Comparison of ENCODE assay signal across 22 cellular contexts in the genomic region with DNA sequence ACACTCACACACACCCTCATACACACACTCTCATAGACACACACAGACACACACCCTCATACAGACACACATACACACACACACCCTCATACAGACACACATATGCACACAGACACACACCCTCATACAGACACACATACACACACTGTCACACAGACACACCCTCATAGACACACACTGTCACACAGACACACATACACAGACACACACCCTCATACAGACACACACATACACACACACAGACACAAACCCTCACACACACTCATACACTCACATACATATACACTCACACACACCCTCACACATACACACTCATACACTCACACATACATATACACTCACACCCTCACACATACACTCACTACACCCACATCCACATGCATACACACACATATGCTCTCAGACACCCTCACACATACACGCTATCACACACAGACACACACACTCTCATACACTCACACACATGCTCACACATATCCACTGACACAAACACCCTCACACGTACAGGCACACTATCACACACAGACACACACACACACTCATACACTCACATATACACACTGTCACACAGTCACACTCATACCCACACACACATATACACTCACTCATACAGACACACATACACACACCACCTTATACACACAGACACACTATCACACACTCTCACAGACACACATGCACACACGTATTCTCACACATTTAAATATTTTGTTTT. TPM values are rescaled to one million over a fixed set of nuclear protein-coding genes. Genes with fewer than 3 reads are reported as not detected.
DNase-seq lines count a peak whose midpoint lies in the region; ATAC-seq, FAIRE-seq and TF ChIP-seq lines count a peak whose summit lies in the region.
"Had no signal": no experiment of that assay in that cellular context is flagged by ENCODE, and none has a peak within 500 bp of the region (broad histone marks: within the 10 kb centered on the region; RNA-seq: fewer than 3 reads in every experiment).

No MANE protein-coding gene starts in this region.

- peak; percentile 100 for FAIRE-seq in HTR-8/SVneo (lab: Jason Lieb, UNC)
- peak; percentile 62 for FAIRE-seq in K562 (lab: Jason Lieb, UNC)

- H3K4me1 Mint-ChIP-seq in natural killer cell treated with Interleukin-12 subunit alpha and Interleukin-12 subunit beta and Interleukin-15 and Interleukin-18, amount 100 ng/mL, for 72 hours (ENCODE audit: low read depth in 2 of 2): no peaks in the 10 kb centered on the region
- no peaks in the 10 kb centered on the region for H3K4me1 Mint-ChIP-seq in activated CD8-positive, alpha-beta memory T cell treated with anti-CD3 and anti-CD28 coated beads, Interleukin-2, amount 10 ng/mL, durations not matched to agents 7 days and 5 days

- WGBS in K562 (ENCODE audit: insufficient coverage, low coverage, missing lambda C conversion rate): 11% methylated on average over 3 of the region's 3 CpGs

- TF ChIP-seq EP300 in K562 (IDR thresholded peaks at IDR 0.05; ENCODE audit: low read length): no peak

- H3K4me2 ChIP-seq in K562 (ENCODE audit: insufficient read depth, low read length): no peak overlapping the region

- peaks cover 25 to 57% of the 10 kb centered on the region in 2 experiments; a peak in 4 of 5 replicates for H3K27me3 ChIP-seq in K562 (ENCODE audit: control insufficient read depth in 2 of 2, insufficient read depth in 2 of 2, low read length in 2 of 2)

- H3K4me1 ChIP-seq in K562 (replicated peaks in 1 of 2; ENCODE audit: control insufficient read depth in 2 of 2, insufficient read depth in 2 of 2, low read length in 2 of 2): peaks cover 0 to 5% of the 10 kb centered on the region in 2 experiments; a peak in 3 of 5 replicates
- H3K4me1 ChIP-seq: SJCRH30 had no signal

- H3K27me3 Mint-ChIP-seq in natural killer cell treated with Interleukin-12 subunit alpha and Interleukin-12 subunit beta and Interleukin-15 and Interleukin-18, amount 100 ng/mL, for 72 hours: no peaks in the 10 kb centered on the region
- no peaks in the 10 kb centered on the region for H3K27me3 Mint-ChIP-seq in activated CD8-positive, alpha-beta memory T cell treated with anti-CD3 and anti-CD28 coated beads, Interleukin-2, amount 10 ng/mL, durations not matched to agents 7 days and 5 days
- H3K27me3 Mint-ChIP-seq: CD4-positive, CD25-positive, alpha-beta regulatory T cell had no signal

- TF ChIP-seq POLR2A in K562 (conservative IDR thresholded peaks at IDR 0.05): no peak

- no peak overlapping the region for H3K9ac ChIP-seq in K562 (ENCODE audit: insufficient read depth in 1 of 2, low read depth in 2 of 2, low read length in 2 of 2)

- no peak for TF ChIP-seq RAD21 in K562 (CRISPR knock-in tag; conservative IDR thresholded peaks at IDR 0.05 in 1 of 2, IDR thresholded peaks at IDR 0.05 in 1 of 2)

- POLR2A ChIA-PET in K562 (lab: Yijun Ruan, JAX): interaction anchor here (1.0 to 1.5 kb wide), 2 partner anchors 10 to 23 kb away, joined by 4 read pairs; no protein-coding TSS in a partner anchor

- no peaks in the 10 kb centered on the region for H3K9me3 ChIP-seq in K562 (replicated peaks; ENCODE audit: control insufficient read depth, insufficient read depth, low read depth, low read length)
- H3K9me3 ChIP-seq: SJCRH30 had no signal

- H3K36me3 Mint-ChIP-seq in natural killer cell treated with Interleukin-12 subunit alpha and Interleukin-12 subunit beta and Interleukin-15 and Interleukin-18, amount 100 ng/mL, for 72 hours: no peaks in the 10 kb centered on the region
- no peaks in the 10 kb centered on the region for H3K36me3 Mint-ChIP-seq in activated CD8-positive, alpha-beta memory T cell treated with anti-CD3 and anti-CD28 coated beads, Interleukin-2, amount 10 ng/mL, durations not matched to agents 7 days and 5 days
- H3K36me3 Mint-ChIP-seq: CD4-positive, CD25-positive, alpha-beta regulatory T cell had no signal

- CTCF ChIA-PET in K562 (lab: Yijun Ruan, JAX; ENCODE audit: low intra/inter-chr PET ratio): no interaction called here
- CTCF ChIA-PET in activated CD8-positive, alpha-beta memory T cell treated with anti-CD3 and anti-CD28 coated beads, Interleukin-2, amount 10 ng/mL, durations not matched to agents 7 days and 5 days (lab: Charles Lee): no interaction called here

- no peaks in the 10 kb centered on the region for H3K36me3 ChIP-seq in K562 (ENCODE audit: control insufficient read depth, insufficient read depth, low read length)
- H3K36me3 ChIP-seq: SJCRH30 had no signal

- intact Hi-C loops in K562 (cut with micrococcal nuclease): no loop called here

- DNase-seq in HTR-8/SVneo (ENCODE audit: insufficient read length, low spot score) (no peak), K562 (ENCODE audit: extremely low read depth in 1 of 4, low spot score in 3 of 4) (no peak), ureter (ENCODE audit: low spot score) (peak; percentile 3), NCI-H2081 treated with DMSO at 0.1 percent for 48 hours (lab: John Stamatoyannopoulos, UW) (no peak), NCI-H526 treated with DMSO at 0.1 percent for 48 hours (lab: John Stamatoyannopoulos, UW) (no peak)
- DNase-seq in natural killer cell treated with Interleukin-12 subunit alpha and Interleukin-12 subunit beta and Interleukin-15 and Interleukin-18, amount 100 ng/mL, for 72 hours (ENCODE audit: low spot score): no peak
- no peak for DNase-seq in activated CD8-positive, alpha-beta memory T cell treated with anti-CD3 and anti-CD28 coated beads, Interleukin-2, amount 10 ng/mL, durations not matched to agents 7 days and 5 days
- DNase-seq: CD4-positive, CD25-positive, alpha-beta regulatory T cell; COR-L47; DMS79; HCEC 1CT; MM.1S; NCI-H1048; NCI-H1417 treated with DMSO at 0.1 percent for 48 hours; NCI-H1930; NCI-H226; NCI-H524; NCI-H82; SJCRH30 had no signal

- H3K4me3 ChIP-seq in K562: no peak overlapping the region
- H3K4me3 ChIP-seq: SJCRH30 had no signal

- no TSS peak for BruUV-seq in K562 (replicated peaks; lab: Mats Ljungman, UMichigan)

- no peaks in the 10 kb centered on the region for H3K9me1 ChIP-seq in K562 (ENCODE audit: control insufficient read depth, insufficient read depth, low read length)

- no peak for TF ChIP-seq CTCF in K562 (IDR thresholded peaks at IDR 0.05 in 2 of 3, conservative IDR thresholded peaks at IDR 0.05 in 1 of 3; ENCODE audit: insufficient read depth in 2 of 3, low read depth in 1 of 3, low read length in 3 of 3)

- H3K9me3 Mint-ChIP-seq in natural killer cell treated with Interleukin-12 subunit alpha and Interleukin-12 subunit beta and Interleukin-15 and Interleukin-18, amount 100 ng/mL, for 72 hours: no peaks in the 10 kb centered on the region
- no peaks in the 10 kb centered on the region for H3K9me3 Mint-ChIP-seq in activated CD8-positive, alpha-beta memory T cell treated with anti-CD3 and anti-CD28 coated beads, Interleukin-2, amount 10 ng/mL, durations not matched to agents 7 days and 5 days (ENCODE audit: low read depth)

- H3K27ac ChIP-seq in K562 (ENCODE audit: extremely low read depth, low read depth, low read length): no peak overlapping the region; the same call in 2 of the 3 replicates
- H3K27ac ChIP-seq: SJCRH30 had no signal

- H2AFZ ChIP-seq in K562 (ENCODE audit: low read depth, low read length): no peak overlapping the region

- no peak overlapping the region for H3K4me3 Mint-ChIP-seq in natural killer cell treated with Interleukin-12 subunit alpha and Interleukin-12 subunit beta and Interleukin-15 and Interleukin-18, amount 100 ng/mL, for 72 hours
- H3K4me3 Mint-ChIP-seq in activated CD8-positive, alpha-beta memory T cell treated with anti-CD3 and anti-CD28 coated beads, Interleukin-2, amount 10 ng/mL, durations not matched to agents 7 days and 5 days: no peak overlapping the region
- H3K4me3 Mint-ChIP-seq: CD4-positive, CD25-positive, alpha-beta regulatory T cell had no signal

- ATAC-seq in K562: no peak
- peak; percentile 41 to 45 for ATAC-seq in natural killer cell treated with Interleukin-12 subunit alpha and Interleukin-12 subunit beta and Interleukin-15 and Interleukin-18, amount 100 ng/mL, for 72 hours
- ATAC-seq in HG03045 (IDR thresholded peaks at IDR 0.05; ENCODE audit: unreplicated experiment): no peak
- ATAC-seq in activated CD8-positive, alpha-beta memory T cell treated with anti-CD3 and anti-CD28 coated beads, Interleukin-2, amount 10 ng/mL, durations not matched to agents 7 days and 5 days: no peak

- in situ Hi-C loops in K562 (cut with MboI): no loop called here

- no peaks in the 10 kb centered on the region for H4K20me1 ChIP-seq in K562 (replicated peaks; ENCODE audit: control insufficient read depth, insufficient read depth, low read length)

- H3K79me2 ChIP-seq in K562 (ENCODE audit: control insufficient read depth, insufficient read depth, low read length): no peaks in the 10 kb centered on the region

- H3K27ac Mint-ChIP-seq in natural killer cell treated with Interleukin-12 subunit alpha and Interleukin-12 subunit beta and Interleukin-15 and Interleukin-18, amount 100 ng/mL, for 72 hours: no peak overlapping the region
- H3K27ac Mint-ChIP-seq in activated CD8-positive, alpha-beta memory T cell treated with anti-CD3 and anti-CD28 coated beads, Interleukin-2, amount 10 ng/mL, durations not matched to agents 7 days and 5 days: no peak overlapping the region
- H3K27ac Mint-ChIP-seq: CD4-positive, CD25-positive, alpha-beta regulatory T cell had no signal

RNA-seq across cellular contexts. Expression of a gene that starts 9.1 kb away (rescaled TPM):
- not detected in 2 replicates for total RNA-seq in K562 (2011; cell fraction: chromatin; rRNA removed; ENCODE audit: low replicate concordance)
- total RNA-seq in K562 (2011; cell fraction: nucleolus; rRNA removed): not detected in 2 replicates
- total RNA-seq in K562 (2011; cell fraction: nucleoplasm; rRNA removed): not detected in 2 replicates
- total RNA-seq in K562 (2014; rRNA removed): not detected in 2 replicates
- not detected in 2 replicates for total RNA-seq in K562 (2014; rRNA removed; fragmentation: Illumina TruSeq; extraction: Trizol)
- total RNA-seq in K562 (2015; rRNA removed; fragmentation: Illumina TruSeq; extraction: Trizol): not detected in 2 replicates
- not detected in 2 replicates for total RNA-seq in K562 (2021)
- not detected in 2 replicates for polyA plus RNA-seq in K562 (2011; rRNA removed)
- polyA plus RNA-seq in K562 (2011; cell fraction: cytosol; rRNA removed): not detected in 2 replicates
- not detected in 2 replicates for polyA plus RNA-seq in K562 (2011; cell fraction: nucleus; rRNA removed)
- polyA plus RNA-seq in K562 (2012): not detected in 2 replicates
- not detected in 2 replicates for polyA plus RNA-seq in K562 (2014; fragmentation: Illumina TruSeq; extraction: Trizol)
- not detected for polyA plus RNA-seq in K562 (2014; fragmentation: Nextera tagmentation; extraction: Ambion mirVana)
- not detected in 2 replicates for polyA plus RNA-seq in K562 (2014; rRNA removed)
- not detected in 2 replicates for polyA minus RNA-seq in K562 (2011; rRNA and poly(A)+ RNA removed)
- not detected in 2 replicates for polyA minus RNA-seq in K562 (2011; cell fraction: cytosol; rRNA and poly(A)+ RNA removed)
- polyA minus RNA-seq in K562 (2011; cell fraction: nucleus; rRNA and poly(A)+ RNA removed): not detected in 2 replicates
- total RNA-seq in natural killer cell treated with Interleukin-12 subunit alpha and Interleukin-12 subunit beta and Interleukin-15 and Interleukin-18, amount 100 ng/mL, for 72 hours: under 1 TPM in 1 of 2 donors, not detected in 1; 0.89 TPM
- not detected for total RNA-seq in ureter
- not detected for total RNA-seq in activated CD8-positive, alpha-beta memory T cell treated with anti-CD3 and anti-CD28 coated beads, Interleukin-2, amount 10 ng/mL, durations not matched to agents 7 days and 5 days
- total RNA-seq: CD4-positive, CD25-positive, alpha-beta regulatory T cell; LHCN-M2; SJCRH30 had no signal
- polyA plus RNA-seq: BJ; CD4-positive, CD25-positive, alpha-beta regulatory T cell had no signal

RNA-seq across cellular contexts. Expression of a gene that starts 11.5 kb away (rescaled TPM):
- total RNA-seq in K562 (2011; cell fraction: chromatin; rRNA removed; ENCODE audit: low replicate concordance): 0.09 TPM in 1 of 2 replicates, not detected in the other
- not detected in 2 replicates for total RNA-seq in K562 (2011; cell fraction: nucleolus; rRNA removed)
- total RNA-seq in K562 (2011; cell fraction: nucleoplasm; rRNA removed): not detected in 2 replicates
- total RNA-seq in K562 (2014; rRNA removed) (not detected in 2 replicates), K562 (2014; rRNA removed; fragmentation: Illumina TruSeq; extraction: Trizol) (not detected in 2 replicates), K562 (2015; rRNA removed; fragmentation: Illumina TruSeq; extraction: Trizol) (not detected in 2 replicates), K562 (2021) (not detected in 2 replicates), ureter (17.9 TPM)
- polyA plus RNA-seq in K562 (2011; rRNA removed) (not detected in 2 replicates), K562 (2014; fragmentation: Illumina TruSeq; extraction: Trizol) (not detected in 2 replicates), K562 (2014; fragmentation: Nextera tagmentation; extraction: Ambion mirVana) (not detected), K562 (2014; rRNA removed) (not detected in 2 replicates)
- polyA plus RNA-seq in K562 (2011; cell fraction: cytosol; rRNA removed): not detected in 2 replicates
- 0.10 and 0.11 TPM in 2 replicates for polyA plus RNA-seq in K562 (2011; cell fraction: nucleus; rRNA removed)
- 0.03 TPM in 1 of 2 replicates, not detected in the other for polyA plus RNA-seq in K562 (2012)
- polyA minus RNA-seq in K562 (2011; rRNA and poly(A)+ RNA removed): not detected in 2 replicates
- polyA minus RNA-seq in K562 (2011; cell fraction: cytosol; rRNA and poly(A)+ RNA removed): not detected in 2 replicates
- not detected in 2 replicates for polyA minus RNA-seq in K562 (2011; cell fraction: nucleus; rRNA and poly(A)+ RNA removed)
- not detected for total RNA-seq in natural killer cell treated with Interleukin-12 subunit alpha and Interleukin-12 subunit beta and Interleukin-15 and Interleukin-18, amount 100 ng/mL, for 72 hours
- total RNA-seq in activated CD8-positive, alpha-beta memory T cell treated with anti-CD3 and anti-CD28 coated beads, Interleukin-2, amount 10 ng/mL, durations not matched to agents 7 days and 5 days: not detected
- total RNA-seq: CD4-positive, CD25-positive, alpha-beta regulatory T cell; LHCN-M2; SJCRH30 had no signal
- polyA plus RNA-seq: BJ; CD4-positive, CD25-positive, alpha-beta regulatory T cell had no signal

Comparison
In these comparisons a context has a peak if more than half of its experiments do, and no peak if none do; other contexts are left out.
1. ATAC-seq: peak in natural killer cell treated with Interleukin-12 subunit alpha and Interleukin-12 subunit beta and Interleukin-15 and Interleukin-18, amount 100 ng/mL, for 72 hours (2 of 2); none in K562 (single experiment), HG03045 (single experiment) and activated CD8-positive, alpha-beta memory T cell treated with anti-CD3 and anti-CD28 coated beads, Interleukin-2, amount 10 ng/mL, durations not matched to agents 7 days and 5 days (single experiment).
2. RNA of a gene that starts 11.5 kb away (total RNA-seq): 17.9 TPM in ureter (single experiment); not detected in activated CD8-positive, alpha-beta memory T cell treated with anti-CD3 and anti-CD28 coated beads, Interleukin-2, amount 10 ng/mL, durations not matched to agents 7 days and 5 days, 0.09 TPM in K562 and not detected in natural killer cell treated with Interleukin-12 subunit alpha and Interleukin-12 subunit beta and Interleukin-15 and Interleukin-18, amount 100 ng/mL, for 72 hours; every median in the first group is over 10 times any median in the second.